In the genomic region with DNA sequence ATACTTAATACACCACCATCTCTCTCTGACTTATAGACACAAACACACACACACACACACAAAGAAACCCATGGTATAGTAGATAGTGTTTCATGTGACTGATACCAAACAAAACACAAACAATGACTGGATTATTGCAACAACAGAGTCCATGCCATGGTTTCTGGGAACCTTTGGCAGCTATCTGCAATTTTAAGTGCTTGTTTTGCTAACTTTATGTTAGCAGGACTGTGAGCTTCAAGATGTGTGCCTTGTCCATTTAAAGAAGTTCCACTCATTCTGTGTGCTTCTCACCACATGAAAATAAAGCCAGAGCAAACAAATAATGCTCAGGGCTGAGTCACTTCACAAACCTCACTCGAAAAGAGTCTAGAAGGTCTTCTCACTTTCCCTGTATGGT, we compare ENCODE assay signal across 2 cellular contexts.
TF ChIP-seq lines count a peak whose summit lies in the region.

No MANE protein-coding gene starts in this region.

TF ChIP-seq in HEK293, 187 proteins besides CTCF, POLR2A, EP300 and RAD21 (continued from another document):
- TF ChIP-seq ZFP69B (tag by site-specific recombination; IDR thresholded peaks at IDR 0.05) (no peak), ZFHX2 (tag by site-specific recombination; conservative IDR thresholded peaks at IDR 0.05) (no peak), ZNF2 (tag by site-specific recombination; IDR thresholded peaks at IDR 0.05) (no peak), ZNF335 (tag by site-specific recombination; conservative IDR thresholded peaks at IDR 0.05) (0 out of 2 replicates have a peak, but pooled peaks have one; percentile 12), REPIN1 (tag by site-specific recombination; IDR thresholded peaks at IDR 0.05; ENCODE audit: low read depth) (no peak)

TF ChIP-seq in SK-N-SH treated with all-trans-retinoic acid at 6 μM for 48 hours, 23 proteins besides CTCF, POLR2A, EP300 and RAD21 (continued from another document):
- TF ChIP-seq ARNTL (CRISPR knock-in tag; IDR thresholded peaks at IDR 0.05; ENCODE audit: borderline replicate concordance, low read depth), result no peak
- TF ChIP-seq ZNF565 (CRISPR knock-in tag; conservative IDR thresholded peaks at IDR 0.05; ENCODE audit: low read depth), result no peak
- no peak for TF ChIP-seq BACH2 (CRISPR knock-in tag; IDR thresholded peaks at IDR 0.05; ENCODE audit: borderline replicate concordance)
- TF ChIP-seq OSR1 (CRISPR knock-in tag; IDR thresholded peaks at IDR 0.05), result no peak
- no peak for TF ChIP-seq TOX (CRISPR knock-in tag; IDR thresholded peaks at IDR 0.05; ENCODE audit: borderline replicate concordance)
- TF ChIP-seq GLIS3 (CRISPR knock-in tag; IDR thresholded peaks at IDR 0.05), result no peak
- TF ChIP-seq, protein P1, sequence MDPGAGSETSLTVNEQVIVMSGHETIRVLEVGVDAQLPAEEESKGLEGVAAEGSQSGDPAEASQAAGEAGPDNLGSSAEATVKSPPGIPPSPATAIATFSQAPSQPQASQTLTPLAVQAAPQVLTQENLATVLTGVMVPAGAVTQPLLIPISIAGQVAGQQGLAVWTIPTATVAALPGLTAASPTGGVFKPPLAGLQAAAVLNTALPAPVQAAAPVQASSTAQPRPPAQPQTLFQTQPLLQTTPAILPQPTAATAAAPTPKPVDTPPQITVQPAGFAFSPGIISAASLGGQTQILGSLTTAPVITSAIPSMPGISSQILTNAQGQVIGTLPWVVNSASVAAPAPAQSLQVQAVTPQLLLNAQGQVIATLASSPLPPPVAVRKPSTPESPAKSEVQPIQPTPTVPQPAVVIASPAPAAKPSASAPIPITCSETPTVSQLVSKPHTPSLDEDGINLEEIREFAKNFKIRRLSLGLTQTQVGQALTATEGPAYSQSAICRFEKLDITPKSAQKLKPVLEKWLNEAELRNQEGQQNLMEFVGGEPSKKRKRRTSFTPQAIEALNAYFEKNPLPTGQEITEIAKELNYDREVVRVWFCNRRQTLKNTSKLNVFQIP (CRISPR knock-in tag; IDR thresholded peaks at IDR 0.05; ENCODE audit: borderline replicate concordance, low read depth), result no peak
TF ChIP-seq in SK-N-SH treated with all-trans-retinoic acid at 6 μM for 48 hours: peak in this region for 0.
